27 cellular contexts compared by ENCODE assay signal in the genomic region with DNA sequence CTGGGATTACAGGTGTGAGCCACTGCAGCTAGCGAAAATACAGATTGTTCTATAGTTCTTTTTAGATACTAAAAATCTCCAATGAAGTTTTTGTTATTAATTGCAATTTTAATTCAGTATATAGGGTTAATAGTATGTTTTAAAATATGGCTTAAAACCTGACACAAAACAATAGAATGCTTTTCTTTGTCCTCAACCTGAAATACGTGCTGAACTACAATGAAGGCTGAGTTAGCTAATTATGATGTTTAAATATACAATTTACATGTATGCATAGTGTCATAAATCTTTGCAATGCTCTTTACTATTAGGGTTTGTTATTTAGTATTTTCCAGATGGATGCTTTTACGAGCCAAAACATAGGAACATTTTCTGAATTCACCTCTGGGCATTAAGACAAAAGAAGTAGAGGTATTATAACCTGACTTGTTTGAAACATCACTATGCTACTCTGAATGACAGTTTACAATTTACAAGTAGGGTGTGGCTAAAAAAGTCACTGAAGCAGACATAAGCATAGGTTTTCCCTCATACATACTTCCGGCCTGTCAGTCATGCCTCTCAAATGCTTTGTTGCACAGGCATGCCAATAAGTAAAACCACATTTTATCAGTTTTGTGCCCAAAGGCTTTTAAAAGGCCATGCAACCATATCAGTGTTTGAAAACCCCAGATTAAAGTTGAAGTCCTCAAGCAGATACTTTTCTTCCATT.
DNase-seq lines count a peak whose midpoint lies in the region; ATAC-seq, FAIRE-seq and TF ChIP-seq lines count a peak whose summit lies in the region.
"Had no signal": no experiment of that assay in that cellular context is flagged by ENCODE, and none has a peak within 500 bp of the region (broad histone marks: within the 10 kb centered on the region; RNA-seq: fewer than 3 reads in every experiment).

No MANE protein-coding gene starts in this region.

- no peak overlapping the region for H3K27ac ChIP-seq in A549
- peak overlapping the region; percentile 9; the same call in 1 of the 2 replicates for H3K27ac ChIP-seq in PC-3 (ENCODE audit: low read length)
- H3K27ac ChIP-seq: brain microvascular endothelial cell, colonic mucosa, ovary, suprapubic skin, WERI-Rb-1 had no signal

- no peak for TF ChIP-seq RAD21 in A549 (conservative IDR thresholded peaks at IDR 0.05 in 1 of 2, IDR thresholded peaks at IDR 0.05 in 1 of 2)

- H3K79me2 ChIP-seq in PC-3 (ENCODE audit: low read length), result no peaks in the 10 kb centered on the region

- no peak overlapping the region for H3K9ac ChIP-seq in PC-3 (ENCODE audit: low read length)

- no peak for ATAC-seq in A549
- ATAC-seq in PC-3, result peak; percentile 100
- ATAC-seq in esophagus mucosa, result peak; percentile 80
- no peak for ATAC-seq in HG02610 (IDR thresholded peaks at IDR 0.05; ENCODE audit: unreplicated experiment)
- ATAC-seq in GM19324 (IDR thresholded peaks at IDR 0.05; ENCODE audit: low FRiP score, unreplicated experiment), result no peak
- ATAC-seq: activated naive CD8-positive, alpha-beta T cell treated with anti-CD3 and anti-CD28 coated beads, Interleukin-2, amount 50 U/mL, for 24 hours; HCT116; left colon; natural killer cell; Right ventricle myocardium inferior; sciatic nerve; T-cell had no signal

- H3K27me3 ChIP-seq in PC-3 (ENCODE audit: low read length), result no peaks in the 10 kb centered on the region
- H3K27me3 ChIP-seq: brain microvascular endothelial cell, colonic mucosa, MG63, ovary, suprapubic skin had no signal

- DNase-seq in A549 (ENCODE audit: low read depth in 1 of 2, low spot score in 1 of 2) (no peak), HEK293T (ENCODE audit: extremely low spot score) (peak; percentile 9), PC-3 (peak; percentile 77), cardiac septum (ENCODE audit: low spot score) (no peak), SIG-M5 treated with dmso at 0.1 percent for 504 hours (lab: John Stamatoyannopoulos, UW; ENCODE audit: unreplicated experiment) (no peak)
- DNase-seq: activated effector memory CD4-positive, alpha-beta T cell treated with anti-CD3 and anti-CD28 coated beads, Interleukin-2, amount 50 U/mL, for 16 hours; activated naive CD8-positive, alpha-beta T cell treated with anti-CD3 and anti-CD28 coated beads, Interleukin-2, amount 50 U/mL, for 24 hours; brain microvascular endothelial cell; CD8-positive, alpha-beta memory T cell; colonic mucosa; endodermal cell; glutamatergic neuron; left colon; MG63; natural killer cell; NCI-H345; ovary; stimulated activated CD4-positive, alpha-beta T cell treated with anti-CD3 and anti-CD28 coated beads, Interleukin-15, amount 100 ng/mL, for 24 hours; T-cell; WERI-Rb-1 had no signal

- TF ChIP-seq EP300 in A549 (IDR thresholded peaks at IDR 0.05), result no peak

- no peaks in the 10 kb centered on the region for H3K9me3 ChIP-seq in A549
- H3K9me3 ChIP-seq in PC-3 (ENCODE audit: low read length), result no peaks in the 10 kb centered on the region
- H3K9me3 ChIP-seq: colonic mucosa, MG63, ovary, suprapubic skin had no signal

- TF ChIP-seq CTCF in A549 (IDR thresholded peaks at IDR 0.05) (no peak), PC-3 (conservative IDR thresholded peaks at IDR 0.05; ENCODE audit: low read depth, low read length) (no peak)

- H3K4me3 ChIP-seq in A549 (no peak overlapping the region), PC-3 (ENCODE audit: low read length) (no peak overlapping the region)
- H3K4me3 ChIP-seq: colonic mucosa, MG63, ovary, suprapubic skin had no signal

- H3K4me1 ChIP-seq in A549 (no peaks in the 10 kb centered on the region), PC-3 (ENCODE audit: insufficient read depth, low read length) (peaks cover 8% of the 10 kb centered on the region)
- H3K4me1 ChIP-seq: colonic mucosa, suprapubic skin had no signal

- H3K4me2 ChIP-seq in A549, result no peak overlapping the region
- H3K4me2 ChIP-seq in PC-3 (ENCODE audit: low read length), result peak overlapping the region; percentile 42

- no peak overlapping the region for H2AFZ ChIP-seq in PC-3 (ENCODE audit: low read length)

- FAIRE-seq in A549 (lab: Jason Lieb, UNC), result peak; percentile 13

- no peaks in the 10 kb centered on the region for H3K36me3 ChIP-seq in PC-3 (ENCODE audit: low read depth, low read length)
- H3K36me3 ChIP-seq: brain microvascular endothelial cell, colonic mucosa, MG63, ovary, suprapubic skin, WERI-Rb-1 had no signal

- no peaks in the 10 kb centered on the region for H3F3A ChIP-seq in PC-3 (ENCODE audit: low read length, unreplicated experiment)

- CTCF ChIA-PET in A549 (lab: Yijun Ruan, JAX) (no interaction called here), HEK293T (lab: Yijun Ruan, JAX) (no interaction called here), PC-3 (lab: Charles Lee) (no interaction called here)

- H4K20me1 ChIP-seq in PC-3 (ENCODE audit: low read length), result no peaks in the 10 kb centered on the region

- intact Hi-C loops in PC-3 (cut with micrococcal nuclease), result loop anchor here (5.0 kb wide), 1 partner anchor 63 kb away; no protein-coding TSS in a partner anchor
- intact Hi-C loops in cardiac septum (cut with DNase I), result no loop called here

- WGBS in A549 (ENCODE audit: missing lambda C conversion rate), result 51% methylated on average over 4 of the region's 4 CpGs

- POLR2A ChIA-PET in A549 (lab: Yijun Ruan, JAX) (no interaction called here), HEK293T (lab: Yijun Ruan, JAX) (no interaction called here), PC-3 (lab: Charles Lee; ENCODE audit: unreplicated experiment) (no interaction called here)

- no peak for TF ChIP-seq POLR2A in A549 (IDR thresholded peaks at IDR 0.05; ENCODE audit: low read length)

- no peaks in the 10 kb centered on the region for H3K9me2 ChIP-seq in PC-3 (replicated peaks; ENCODE audit: low read length)

- BruUV-seq in PC-3 (replicated peaks; lab: Mats Ljungman, UMichigan), result no TSS peak

TF ChIP-seq in A549, 52 proteins besides CTCF, POLR2A, EP300 and RAD21:
- no peak for TF ChIP-seq JUN (IDR thresholded peaks at IDR 0.05)
- TF ChIP-seq ZNF302 (CRISPR knock-in tag; IDR thresholded peaks at IDR 0.05), result no peak

TF ChIP-seq in HEK293T, 16 proteins besides CTCF, POLR2A, EP300 and RAD21:
- TF ChIP-seq NFRKB (IDR thresholded peaks at IDR 0.05) (no peak), FOXM1 (IDR thresholded peaks at IDR 0.05; ENCODE audit: borderline replicate concordance) (no peak), SUZ12 (IDR thresholded peaks at IDR 0.05) (no peak), ELF4 (IDR thresholded peaks at IDR 0.05) (no peak), HDGF (IDR thresholded peaks at IDR 0.05; ENCODE audit: borderline replicate concordance) (no peak)
- TF ChIP-seq, protein P1, sequence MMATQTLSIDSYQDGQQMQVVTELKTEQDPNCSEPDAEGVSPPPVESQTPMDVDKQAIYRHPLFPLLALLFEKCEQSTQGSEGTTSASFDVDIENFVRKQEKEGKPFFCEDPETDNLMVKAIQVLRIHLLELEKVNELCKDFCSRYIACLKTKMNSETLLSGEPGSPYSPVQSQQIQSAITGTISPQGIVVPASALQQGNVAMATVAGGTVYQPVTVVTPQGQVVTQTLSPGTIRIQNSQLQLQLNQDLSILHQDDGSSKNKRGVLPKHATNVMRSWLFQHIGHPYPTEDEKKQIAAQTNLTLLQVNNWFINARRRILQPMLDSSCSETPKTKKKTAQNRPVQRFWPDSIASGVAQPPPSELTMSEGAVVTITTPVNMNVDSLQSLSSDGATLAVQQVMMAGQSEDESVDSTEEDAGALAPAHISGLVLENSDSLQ (IDR thresholded peaks at IDR 0.05), result peak; percentile 74

Comparison
In these comparisons a context has a peak if more than half of its experiments do, and no peak if none do; other contexts are left out.
1. ATAC-seq: peak in PC-3 (single experiment) and esophagus mucosa (single experiment); none in A549 (0 of 2), HG02610 (single experiment) and GM19324 (single experiment).
2. DNase-seq: peak in HEK293T (single experiment) and PC-3 (single experiment); none in A549 (0 of 2), cardiac septum (single experiment) and SIG-M5 treated with dmso at 0.1 percent for 504 hours (single experiment).